8 cellular contexts compared by ENCODE assay signal in genomic region chr21:20997308-20997632, GRCh38.
A peak's percentile ranks its signal among the peaks of the same experiment; 100 is the strongest.
DNase-seq lines count a peak whose midpoint lies in the region; ATAC-seq and TF ChIP-seq lines count a peak whose summit lies in the region.

No MANE protein-coding gene starts in this region.

- no peaks in the 10 kb centered on the region for H3K9me3 ChIP-seq in ES-I3 (ENCODE audit: control insufficient read depth, insufficient read depth, low read length)
- H3K9me3 ChIP-seq in iPS-18c (ENCODE audit: control insufficient read depth, insufficient read depth, low read length) = no peaks in the 10 kb centered on the region

- H3K9ac ChIP-seq in ES-I3 (ENCODE audit: low read depth, low read length) = peak overlapping the region; percentile 64; the same call in 1 of the 2 replicates
- H3K9ac ChIP-seq in rectal smooth muscle tissue (ENCODE audit: low read length) = no peak overlapping the region

- DNase-seq in astrocyte of the cerebellum (ENCODE audit: low read depth) (no peak), T-helper 9 cell (no peak), NCI-H748 (lab: John Stamatoyannopoulos, UW; ENCODE audit: unreplicated experiment) (no peak)

- H3K27ac ChIP-seq in rectal smooth muscle tissue (ENCODE audit: low read depth, low read length) = no peak overlapping the region

- peak overlapping the region; percentile 70 for H3K4me3 ChIP-seq in astrocyte of the cerebellum (ENCODE audit: low read depth, low read length)
- H3K4me3 ChIP-seq in iPS-18c (ENCODE audit: insufficient read depth, low read depth, low read length) = peak overlapping the region; percentile 56
- peak overlapping the region; percentile 86 for H3K4me3 ChIP-seq in rectal smooth muscle tissue (ENCODE audit: low read length)

- no peaks in the 10 kb centered on the region for H3K27me3 ChIP-seq in rectal smooth muscle tissue (ENCODE audit: control insufficient read depth, insufficient read depth, low read length)

- in situ Hi-C loops in astrocyte of the cerebellum (cut with HindIII; ENCODE audit: low sequenced_read_pairs) = no loop called here

- H3K4me1 ChIP-seq in ES-I3 (ENCODE audit: insufficient read depth, low read length) (no peaks in the 10 kb centered on the region; the same call in 1 of the 2 replicates), rectal smooth muscle tissue (ENCODE audit: control insufficient read depth, insufficient read depth, low read length) (no peaks in the 10 kb centered on the region)

- ATAC-seq in GM21390 (IDR thresholded peaks at IDR 0.05; ENCODE audit: unreplicated experiment) = no peak
- ATAC-seq in HG02870 (IDR thresholded peaks at IDR 0.05; ENCODE audit: unreplicated experiment) = no peak

- no peaks in the 10 kb centered on the region for H3K36me3 ChIP-seq in ES-I3 (ENCODE audit: insufficient read depth, low read length)
- no peaks in the 10 kb centered on the region for H3K36me3 ChIP-seq in rectal smooth muscle tissue (ENCODE audit: control insufficient read depth, insufficient read depth, low read length)

- no peak for TF ChIP-seq CTCF in astrocyte of the cerebellum (IDR thresholded peaks at IDR 0.05; ENCODE audit: low read depth, low read length, missing control alignments)
